In genomic region chr12:29792132-29792531, GRCh38 we compare ENCODE assay signal across 30 cellular contexts. TPM values are rescaled to one million over a fixed set of nuclear protein-coding genes. Genes with fewer than 3 reads are reported as not detected.
"Had no signal": no experiment of that assay in that cellular context is flagged by ENCODE, and none has a peak within 500 bp of the region (broad histone marks: within the 10 kb centered on the region; RNA-seq: fewer than 3 reads in every experiment).

No MANE protein-coding gene starts in this region.

- ATAC-seq: activated CD4-positive, alpha-beta T cell treated with anti-CD3 and anti-CD28 coated beads for 36 hours; activated T-helper 17 cell treated with anti-CD3 and anti-CD28 coated beads, Interleukin-2, amount 50 U/mL, for 72 hours; effector memory CD8-positive, alpha-beta T cell had no signal

- H3K9me3 ChIP-seq: esophagus squamous epithelium had no signal

- H3K4me3 ChIP-seq: coronary artery, esophagus squamous epithelium had no signal

- FAIRE-seq: astrocyte, endometrium, endothelial cell of umbilical vein, frontal cortex had no signal

- H3K36me3 ChIP-seq: brain microvascular endothelial cell, esophagus squamous epithelium had no signal

- H3K27me3 ChIP-seq: brain microvascular endothelial cell, esophagus squamous epithelium had no signal

- H3K27ac ChIP-seq: brain microvascular endothelial cell, coronary artery, epithelial cell of prostate, esophagus squamous epithelium had no signal

- DNase-seq: activated CD4-positive, alpha-beta memory T cell treated with anti-CD3 and anti-CD28 coated beads, Interleukin-2, amount 10 ng/mL, durations not matched to agents 7 days and 5 days; activated CD4-positive, alpha-beta T cell treated with anti-CD3 and anti-CD28 coated beads for 36 hours; activated CD4-positive, alpha-beta T cell treated with anti-CD3 and anti-CD28 coated beads, Interleukin-2, amount 10 ng/mL, durations not matched to agents 24 days and 14 days; activated CD4-positive, alpha-beta T cell treated with anti-CD3 and anti-CD28 coated beads, Interleukin-2, amount 50 U/mL, for 4 hours; activated CD4-positive, CD25-positive, alpha-beta regulatory T cell; activated CD4-positive, CD25-positive, alpha-beta regulatory T cell treated with anti-CD3 and anti-CD28 coated beads, Interleukin-2, amount 50 U/mL, for 72 hours; activated CD8-positive, alpha-beta memory T cell treated with anti-CD3 and anti-CD28 coated beads, Interleukin-2, amount 50 U/mL, for 48 hours; activated effector memory CD4-positive, alpha-beta T cell treated with Interleukin-2 at 50 U/mL for 16 hours; activated gamma-delta T cell treated with Interleukin-2 at 50 U/mL for 16 hours; activated naive CD4-positive, alpha-beta T cell treated with anti-CD3 and anti-CD28 coated beads, Interleukin-2, amount 50 U/mL, for 16 hours; activated naive CD4-positive, alpha-beta T cell treated with Interleukin-2 at 50 U/mL for 16 hours; activated T-cell treated with anti-CD3 and anti-CD28 coated beads for 4 hours; activated T-cell treated with anti-CD3 and anti-CD28 coated beads, Interleukin-2, amount 50 U/mL, for 24 hours; amniotic stem cell; anterior cingulate cortex; brain microvascular endothelial cell; dermis blood vessel endothelial cell; effector CD4-positive, alpha-beta T cell; effector memory CD8-positive, alpha-beta T cell; esophagus squamous epithelium; foreskin fibroblast; head of caudate nucleus; T-helper 2 cell had no signal

RNA-seq across cellular contexts. Expression of gene TMTC1, which starts 8.4 kb away (rescaled TPM):
- total RNA-seq: activated T-helper 17 cell treated with anti-CD3 and anti-CD28 coated beads, Interleukin-2, amount 50 U/mL, for 72 hours had no signal
